Comparison of ENCODE assay signal across 13 cellular contexts in the genomic region with DNA sequence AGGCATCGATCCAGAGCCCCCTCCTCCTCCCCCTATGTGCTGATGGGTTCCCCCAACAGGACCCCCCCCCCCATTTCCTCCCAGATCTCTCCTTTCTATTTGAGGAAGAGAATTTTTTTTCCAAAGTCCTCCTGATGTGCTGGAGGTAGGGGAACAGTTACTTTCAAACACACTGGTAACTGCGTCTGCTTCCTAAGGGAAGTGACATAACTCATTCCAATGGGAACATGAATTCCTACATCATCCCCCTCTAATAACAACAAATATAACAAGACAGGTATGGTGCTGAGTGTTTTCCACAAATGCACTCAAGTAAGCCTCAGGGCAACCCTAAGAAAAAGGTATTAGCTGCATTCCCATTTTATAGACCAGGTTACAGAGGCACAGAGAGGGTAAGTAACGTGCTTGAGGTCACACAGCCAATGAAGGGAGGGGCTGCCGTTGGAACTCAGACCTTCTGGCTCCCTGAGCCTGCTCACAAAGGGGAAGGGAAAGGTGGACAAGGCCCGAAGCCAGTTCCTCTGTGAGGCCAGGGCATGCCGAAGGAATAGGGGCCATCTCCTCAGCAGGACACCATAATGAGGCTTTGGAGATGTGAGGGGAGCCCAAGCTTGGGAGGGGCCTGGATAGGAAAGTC.
A peak's percentile ranks its signal among the peaks of the same experiment; 100 is the strongest.
DNase-seq lines count a peak whose midpoint lies in the region; ATAC-seq, FAIRE-seq and TF ChIP-seq lines count a peak whose summit lies in the region.
"Had no signal": no experiment of that assay in that cellular context is flagged by ENCODE, and none has a peak within 500 bp of the region (broad histone marks: within the 10 kb centered on the region; RNA-seq: fewer than 3 reads in every experiment).

No MANE protein-coding gene starts in this region.

- no peak overlapping the region for H3K4me2 ChIP-seq in H1 (ENCODE audit: insufficient read depth in 1 of 2, low read depth in 2 of 2, low read length in 2 of 2)

- no peak overlapping the region for H2BK5ac ChIP-seq in H1 (ENCODE audit: low read depth, low read length)

- H3K9me3 ChIP-seq in right cardiac atrium (ENCODE audit: control insufficient read depth, low read length), result no peaks in the 10 kb centered on the region
- no peaks in the 10 kb centered on the region; a peak in 1 of 4 replicates for H3K9me3 ChIP-seq in H1 (ENCODE audit: insufficient read depth in 2 of 2, low read depth in 1 of 2, low read length in 1 of 2)
- H3K9me3 ChIP-seq in uterus, result peaks cover 0 to 11% of the 10 kb centered on the region in 2 donors
- peaks cover 0 to 12% (median 7%) of the 10 kb centered on the region in 3 donors for H3K9me3 ChIP-seq in tibial artery
- H3K9me3 ChIP-seq: ovary had no signal

- H3K36me3 ChIP-seq in H1 (ENCODE audit: control insufficient read depth in 2 of 4, insufficient read depth in 4 of 4, low read length in 3 of 4) (no peaks in the 10 kb centered on the region), uterus (no peaks in the 10 kb centered on the region), tibial artery (no peaks in the 10 kb centered on the region)
- H3K36me3 ChIP-seq: ovary had no signal

- H3K27me3 Mint-ChIP-seq in naive thymus-derived CD8-positive, alpha-beta T cell, result no peaks in the 10 kb centered on the region

- POLR2A ChIA-PET in H1 (lab: Charles Lee; ENCODE audit: partially characterized antibody), result no interaction called here
- POLR2A ChIA-PET in naive thymus-derived CD8-positive, alpha-beta T cell (lab: Charles Lee), result interaction anchor here (1.0 kb wide), 1 partner anchor 9 kb away, joined by 3 read pairs; no protein-coding TSS in a partner anchor

- no peak for ATAC-seq in right cardiac atrium
- no peak for ATAC-seq in Right ventricle myocardium inferior
- no peak for ATAC-seq in naive thymus-derived CD8-positive, alpha-beta T cell
- no peak for ATAC-seq in HG02798 (IDR thresholded peaks at IDR 0.05; ENCODE audit: poor library complexity, unreplicated experiment)

- H3K4me3 ChIP-seq in right cardiac atrium (ENCODE audit: low read length) (no peak overlapping the region), H1 (ENCODE audit: extremely low read depth in 1 of 4, insufficient read depth in 2 of 4, low read depth in 3 of 4, low read length in 4 of 4) (no peak overlapping the region), uterus (no peak overlapping the region), tibial artery (no peak overlapping the region)
- H3K4me3 ChIP-seq: dorsolateral prefrontal cortex, ovary had no signal

- H3K14ac ChIP-seq in H1 (ENCODE audit: insufficient read length), result no peak overlapping the region

- peak overlapping the region in 8 of 10 donors; percentile 45 to 84 (median 70) for H3K4me3 Mint-ChIP-seq in naive thymus-derived CD8-positive, alpha-beta T cell

- intact Hi-C loops in right cardiac atrium (cut with DNase I), result loop anchor here in 1 of 4 donors (10.0 kb wide), 1 partner anchor 124 kb away; the partner anchor contains the start of gene NCOR2
- intact Hi-C loops in Right ventricle myocardium inferior (cut with DNase I), result no loop called here
- intact Hi-C loops in uterus (cut with DNase I; ENCODE audit: low total_unique reads), result no loop called here
- intact Hi-C loops in tibial artery (cut with DNase I; ENCODE audit: low total_unique reads), result no loop called here

- no peak overlapping the region for H4K8ac ChIP-seq in H1 (ENCODE audit: extremely low read depth, insufficient read depth, low read length)

- H3K27me3 ChIP-seq in right cardiac atrium (ENCODE audit: control insufficient read depth, insufficient read depth), result no peaks in the 10 kb centered on the region
- no peaks in the 10 kb centered on the region for H3K27me3 ChIP-seq in H1 (replicated peaks in 1 of 4; ENCODE audit: control insufficient read depth in 3 of 4, extremely low read depth in 1 of 4, insufficient read depth in 3 of 4, low read length in 3 of 4)
- H3K27me3 ChIP-seq in uterus, result no peaks in the 10 kb centered on the region
- no peaks in the 10 kb centered on the region for H3K27me3 ChIP-seq in tibial artery
- H3K27me3 ChIP-seq: dorsolateral prefrontal cortex, ovary had no signal

- H3K27ac ChIP-seq in right cardiac atrium (ENCODE audit: low read length) (peak overlapping the region; percentile 33), H1 (ENCODE audit: low read depth, low read length) (no peak overlapping the region), uterus (peak overlapping the region; percentile 64 to 89), tibial artery (no peak overlapping the region)

- no peaks in the 10 kb centered on the region for H3K23me2 ChIP-seq in H1 (ENCODE audit: low read depth, low read length)

- H2BK20ac ChIP-seq in H1 (ENCODE audit: low read length), result no peak overlapping the region

- no peak overlapping the region for H4K91ac ChIP-seq in H1 (replicated peaks; ENCODE audit: insufficient read length, low read length)

- no peak for TF ChIP-seq CTCF in H1 (IDR thresholded peaks at IDR 0.05; ENCODE audit: control extremely low read depth in 1 of 3, insufficient read depth in 1 of 3, low read depth in 1 of 3, low read length in 3 of 3)
- TF ChIP-seq CTCF in uterus (IDR thresholded peaks at IDR 0.05), result no peak
- no peak for TF ChIP-seq CTCF in tibial artery (IDR thresholded peaks at IDR 0.05)

- TF ChIP-seq POLR2A in H1 (IDR thresholded peaks at IDR 0.05; ENCODE audit: control extremely low read depth in 1 of 2, low read depth in 2 of 2, low read length in 2 of 2) (no peak), uterus (IDR thresholded peaks at IDR 0.05) (no peak)

- H3K9ac ChIP-seq in H1 (replicated peaks in 1 of 4; ENCODE audit: extremely low read depth in 1 of 4, low read depth in 3 of 4, low read length in 3 of 4), result no peak overlapping the region

- peaks cover 19% of the 10 kb centered on the region for H3K4me1 ChIP-seq in right cardiac atrium (ENCODE audit: control insufficient read depth, insufficient read depth, low read length)
- H3K4me1 ChIP-seq in H1 (replicated peaks in 1 of 4; ENCODE audit: control insufficient read depth in 3 of 4, insufficient read depth in 4 of 4, low read length in 3 of 4), result peaks cover 0 to 2% (median 0%) of the 10 kb centered on the region in 4 experiments; a peak in 3 of 7 replicates
- peaks cover 0 to 12% of the 10 kb centered on the region in 2 donors for H3K4me1 ChIP-seq in uterus
- H3K4me1 ChIP-seq in tibial artery, result peaks cover 0 to 34% (median 26%) of the 10 kb centered on the region in 4 donors

- H3K36me3 Mint-ChIP-seq in naive thymus-derived CD8-positive, alpha-beta T cell, result peaks cover 0 to 3% (median 0%) of the 10 kb centered on the region in 3 donors

- H4K5ac ChIP-seq in H1 (ENCODE audit: insufficient read length, low read depth, low read length), result no peak overlapping the region

- peaks cover 0 to 22% (median 0%) of the 10 kb centered on the region in 9 donors for H3K9me3 Mint-ChIP-seq in naive thymus-derived CD8-positive, alpha-beta T cell

- H2BK120ac ChIP-seq in H1 (replicated peaks; ENCODE audit: low read depth, low read length), result no peak overlapping the region

- no peak for FAIRE-seq in H1 (lab: Jason Lieb, UNC)
- FAIRE-seq: GM12892, TTC549 had no signal

- H3K23ac ChIP-seq in H1 (ENCODE audit: insufficient read length), result no peak overlapping the region

- H2AFZ ChIP-seq in H1 (ENCODE audit: low read length), result no peak overlapping the region

- CTCF ChIA-PET in H1 (lab: Charles Lee; ENCODE audit: partially characterized antibody), result interaction anchor here (0.6 to 1.1 kb wide), 4 partner anchors 14 to 317 kb away, joined by 3 read pairs; no protein-coding TSS in a partner anchor

- H2BK12ac ChIP-seq in H1 (ENCODE audit: low read depth, low read length), result peak overlapping the region; percentile 1; the same call in 1 of the 2 replicates

- peak in 1 of 3 donors; percentile 49 for DNase-seq in right cardiac atrium
- DNase-seq in Right ventricle myocardium inferior (ENCODE audit: missing footprints), result no peak
- no peak for DNase-seq in H1 (ENCODE audit: low read depth in 1 of 2, low spot score in 2 of 2)
- DNase-seq in naive thymus-derived CD8-positive, alpha-beta T cell, result no peak
- no peak for DNase-seq in uterus
- no peak for DNase-seq in tibial artery
- no peak for DNase-seq in stimulated activated CD4-positive, alpha-beta T cell treated with anti-CD3 and anti-CD28 coated beads, Interleukin-2, amount 100 ng/mL, for 24 hours
- DNase-seq: NCI-H187 had no signal

- 50% methylated on average over 6 of the region's 6 CpGs for WGBS in right cardiac atrium
- 91% methylated on average over 5 of the region's 6 CpGs; no CpG with 5 or more reads in 1 of the 2 experiments for WGBS in H1 (ENCODE audit: extremely low coverage in 1 of 2, insufficient coverage in 1 of 2, insufficient read length in 1 of 2, insufficient replicate concordance in 2 of 2, low coverage in 1 of 2, low lambda C conversion rate in 2 of 2, missing lambda C conversion rate in 1 of 2), 2 experiments

- no peak for TF ChIP-seq RAD21 in H1 (IDR thresholded peaks at IDR 0.05 in 1 of 2, conservative IDR thresholded peaks at IDR 0.05 in 1 of 2; ENCODE audit: low read depth in 2 of 2, low read length in 2 of 2)

- no peak overlapping the region for H3K56ac ChIP-seq in H1 (replicated peaks; ENCODE audit: insufficient read length, low read depth, low read length)

- H4K20me1 ChIP-seq in H1 (replicated peaks in 1 of 2; ENCODE audit: control insufficient read depth in 1 of 2, insufficient read depth in 2 of 2, low read length in 2 of 2), result no peaks in the 10 kb centered on the region

- no peak overlapping the region; the same call in 1 of the 2 replicates for H3K18ac ChIP-seq in H1 (ENCODE audit: extremely low read depth, low read length)

- H3K4me1 Mint-ChIP-seq in naive thymus-derived CD8-positive, alpha-beta T cell, result peaks cover 15 to 31% (median 25%) of the 10 kb centered on the region in 4 donors

- no peaks in the 10 kb centered on the region for H3K79me2 ChIP-seq in H1 (ENCODE audit: control insufficient read depth in 1 of 2, insufficient read depth in 2 of 2, low read length in 2 of 2)

- 0 out of 2 replicates have a peak overlapping the region, but pooled peaks have one; percentile 72 for H2BK15ac ChIP-seq in H1 (ENCODE audit: low read length)

- H3K4ac ChIP-seq in H1 (replicated peaks; ENCODE audit: insufficient read length, low read depth, low read length), result no peak overlapping the region

- H3K27ac Mint-ChIP-seq in naive thymus-derived CD8-positive, alpha-beta T cell, result peak overlapping the region in 5 of 10 donors; percentile 15 to 85 (median 74)

- no peaks in the 10 kb centered on the region for H3K79me1 ChIP-seq in H1 (ENCODE audit: low read depth, low read length)

- TF ChIP-seq EP300 in H1 (IDR thresholded peaks at IDR 0.05; ENCODE audit: borderline replicate concordance in 1 of 2, low read depth in 2 of 2, low read length in 2 of 2), result no peak

- H2AK5ac ChIP-seq in H1 (ENCODE audit: low read depth, low read length), result no peak overlapping the region

TF ChIP-seq in H1, 55 proteins besides CTCF, POLR2A, EP300 and RAD21:
- peak; percentile 85 for TF ChIP-seq KDM1A (IDR thresholded peaks at IDR 0.05; ENCODE audit: borderline replicate concordance, low read length)
- no peak for TF ChIP-seq SIN3A (conservative IDR thresholded peaks at IDR 0.05 in 1 of 2, IDR thresholded peaks at IDR 0.05 in 1 of 2; ENCODE audit: low read depth in 1 of 2, low read length in 2 of 2)
TF ChIP-seq in H1: peak in this region for 1.

Comparison
In these comparisons a context has a peak if more than half of its experiments do, and no peak if none do; other contexts are left out.
1. H3K27ac ChIP-seq: peak in right cardiac atrium (single experiment) and uterus (2 of 2); none in H1 (single experiment) and tibial artery (0 of 2).